Comparison of ENCODE assay signal across 19 cellular contexts in genomic region chr5:149072791-149073190, GRCh38. TPM values are rescaled to one million over a fixed set of nuclear protein-coding genes. Genes with fewer than 3 reads are reported as not detected.
"Had no signal": no experiment of that assay in that cellular context is flagged by ENCODE, and none has a peak within 500 bp of the region (broad histone marks: within the 10 kb centered on the region; RNA-seq: fewer than 3 reads in every experiment).

No MANE protein-coding gene starts in this region.

- H3K27me3 ChIP-seq: esophagus muscularis mucosa, gastroesophageal sphincter, pancreas, transverse colon had no signal

- H3K4me1 Mint-ChIP-seq: endodermal cell; stimulated activated naive B cell treated with anti-CD40 and anti-IgM and Interleukin-4, amounts not matched to agents 10 μg/mL and 1 μg/mL and 100 μg/mL, for 72 hours; stimulated activated naive CD8-positive, alpha-beta T cell treated with anti-CD3 and anti-CD28 coated beads, Interleukin-15, amount 100 ng/mL, for 72 hours had no signal

- H3K36me3 Mint-ChIP-seq: stimulated activated naive B cell treated with anti-CD40 and anti-IgM and Interleukin-4, amounts not matched to agents 10 μg/mL and 1 μg/mL and 100 μg/mL, for 72 hours had no signal

- H3K27ac ChIP-seq: coronary artery, esophagus muscularis mucosa, gastroesophageal sphincter, prostate gland, thoracic aorta, transverse colon had no signal

- DNase-seq: effector CD4-positive, alpha-beta T cell; endodermal cell; glutamatergic neuron; occipital lobe; pancreas; retina; stimulated activated CD4-positive, alpha-beta T cell treated with anti-CD3 and anti-CD28 coated beads, Interleukin-2, amount 100 ng/mL, for 24 hours; stimulated activated CD4-positive, alpha-beta T cell treated with anti-CD3 and anti-CD28 coated beads, Interleukin-4, amount 100 ng/mL, for 4 hours; stimulated activated naive B cell treated with anti-CD40 and anti-IgM and Interleukin-4, amounts not matched to agents 10 μg/mL and 1 μg/mL and 100 μg/mL, for 72 hours; stimulated activated naive CD8-positive, alpha-beta T cell treated with anti-CD3 and anti-CD28 coated beads, Interleukin-15, amount 100 ng/mL, for 72 hours; transverse colon had no signal

- H3K4me1 ChIP-seq: gastroesophageal sphincter, pancreas, prostate gland had no signal

- ATAC-seq: gastroesophageal sphincter; left lobe of liver; natural killer cell treated with Interleukin-12 subunit alpha and Interleukin-12 subunit beta and Interleukin-15 and Interleukin-18, amount 100 ng/mL, for 72 hours; sciatic nerve; stimulated activated naive B cell treated with anti-CD40 and anti-IgM and Interleukin-4, amounts not matched to agents 10 μg/mL and 1 μg/mL and 100 μg/mL, for 72 hours; stimulated activated naive CD8-positive, alpha-beta T cell treated with anti-CD3 and anti-CD28 coated beads, Interleukin-15, amount 100 ng/mL, for 72 hours had no signal

- H3K9me3 ChIP-seq: esophagus muscularis mucosa, pancreas, prostate gland, thoracic aorta, transverse colon had no signal

- H3K36me3 ChIP-seq: esophagus muscularis mucosa, gastroesophageal sphincter, pancreas, prostate gland, thoracic aorta, transverse colon had no signal

- H3K27ac Mint-ChIP-seq: endodermal cell; natural killer cell treated with Interleukin-12 subunit alpha and Interleukin-12 subunit beta and Interleukin-15 and Interleukin-18, amount 100 ng/mL, for 72 hours; stimulated activated naive B cell treated with anti-CD40 and anti-IgM and Interleukin-4, amounts not matched to agents 10 μg/mL and 1 μg/mL and 100 μg/mL, for 72 hours; stimulated activated naive CD8-positive, alpha-beta T cell treated with anti-CD3 and anti-CD28 coated beads, Interleukin-15, amount 100 ng/mL, for 72 hours had no signal

- H3K4me3 Mint-ChIP-seq: endodermal cell; natural killer cell treated with Interleukin-12 subunit alpha and Interleukin-12 subunit beta and Interleukin-15 and Interleukin-18, amount 100 ng/mL, for 72 hours; stimulated activated naive B cell treated with anti-CD40 and anti-IgM and Interleukin-4, amounts not matched to agents 10 μg/mL and 1 μg/mL and 100 μg/mL, for 72 hours; stimulated activated naive CD8-positive, alpha-beta T cell treated with anti-CD3 and anti-CD28 coated beads, Interleukin-15, amount 100 ng/mL, for 72 hours had no signal

- H3K4me3 ChIP-seq: coronary artery, esophagus muscularis mucosa, gastroesophageal sphincter, pancreas, prostate gland, thoracic aorta, transverse colon had no signal

RNA-seq across cellular contexts. Expression of gene SH3TC2, which starts 9.9 kb away (rescaled TPM):
- total RNA-seq: natural killer cell treated with Interleukin-12 subunit alpha and Interleukin-12 subunit beta and Interleukin-15 and Interleukin-18, amount 100 ng/mL, for 72 hours had no signal
